Comparison of ENCODE assay signal across 14 cellular contexts in genomic region chr2:162067596-162067995, GRCh38. TPM values are rescaled to one million over a fixed set of nuclear protein-coding genes. Genes with fewer than 3 reads are reported as not detected.
DNase-seq lines count a peak whose midpoint lies in the region; ATAC-seq and TF ChIP-seq lines count a peak whose summit lies in the region.
"Had no signal": no experiment of that assay in that cellular context is flagged by ENCODE, and none has a peak within 500 bp of the region (broad histone marks: within the 10 kb centered on the region; RNA-seq: fewer than 3 reads in every experiment).

No MANE protein-coding gene starts in this region.

- H3K9me3 Mint-ChIP-seq in Calu3 (ENCODE audit: low read depth, unreplicated experiment) (no peaks in the 10 kb centered on the region), nephron (no peaks in the 10 kb centered on the region)

- CTCF ChIA-PET in Calu3 (lab: Charles Lee), result interaction anchor here (0.6 kb wide), 1 partner anchor 206 kb away, joined by 3 read pairs; no protein-coding TSS in a partner anchor
- CTCF ChIA-PET in HEK293T (lab: Yijun Ruan, JAX), result no interaction called here

- no peak for DNase-seq in Calu3
- DNase-seq in T-helper 17 cell, result no peak
- DNase-seq in HEK293T (ENCODE audit: extremely low spot score), result no peak
- DNase-seq in cerebellar cortex (ENCODE audit: low spot score), result no peak
- DNase-seq in DMS79 (lab: John Stamatoyannopoulos, UW), result no peak
- DNase-seq: NCI-H187 treated with DMSO at 0.1 percent for 48 hours, NCI-H2171, NCI-H446 treated with DMSO at 0.1 percent for 48 hours, SJCRH30 had no signal

- H3K4me1 Mint-ChIP-seq in Calu3 (ENCODE audit: low read depth, unreplicated experiment) (peaks cover 70% of the 10 kb centered on the region), T-helper 17 cell (peaks cover 58% of the 10 kb centered on the region), nephron (peaks cover 14% of the 10 kb centered on the region)

- H3K27me3 Mint-ChIP-seq in Calu3 (ENCODE audit: unreplicated experiment) (no peaks in the 10 kb centered on the region), T-helper 17 cell (no peaks in the 10 kb centered on the region), nephron (ENCODE audit: low read depth) (peaks cover 17% of the 10 kb centered on the region)

- TF ChIP-seq CTCF in Calu3 (IDR thresholded peaks at IDR 0.05; ENCODE audit: unreplicated experiment), result no peak
- no peak for TF ChIP-seq CTCF in nephron (IDR thresholded peaks at IDR 0.05; ENCODE audit: unreplicated experiment in 3 of 3)

- POLR2A ChIA-PET in HEK293T (lab: Yijun Ruan, JAX), result no interaction called here

- H3K4me3 Mint-ChIP-seq in Calu3 (ENCODE audit: low read depth, unreplicated experiment) (no peak overlapping the region), T-helper 17 cell (no peak overlapping the region), nephron (peak overlapping the region in 1 of 3 experiments; percentile 24)

- H3K27ac Mint-ChIP-seq in Calu3 (ENCODE audit: unreplicated experiment), result peak overlapping the region; percentile 38
- H3K27ac Mint-ChIP-seq in T-helper 17 cell, result peak overlapping the region; percentile 42
- H3K27ac Mint-ChIP-seq in nephron, result peak overlapping the region; percentile 50 to 89 (median 65)

- BruUV-seq in Calu3 (replicated peaks; lab: Mats Ljungman, UMichigan), result no TSS peak

- H3K36me3 Mint-ChIP-seq in Calu3 (ENCODE audit: insufficient read depth, unreplicated experiment) (peaks cover 4% of the 10 kb centered on the region), T-helper 17 cell (ENCODE audit: low read depth) (peaks cover 5% of the 10 kb centered on the region), nephron (ENCODE audit: low read depth) (peaks cover 13% of the 10 kb centered on the region)

- ATAC-seq in HG03571 (IDR thresholded peaks at IDR 0.05; ENCODE audit: unreplicated experiment) (peak; percentile 30), T-helper 17 cell (no peak)
- ATAC-seq: GM12878 had no signal

- no peaks in the 10 kb centered on the region for H3K9me3 ChIP-seq in T-helper 17 cell (ENCODE audit: control insufficient read depth, low read length, poor library complexity, severe bottlenecking)
- H3K9me3 ChIP-seq: BLaER1, HAP-1, SJCRH30 had no signal

- intact Hi-C loops in Calu3 (cut with micrococcal nuclease; ENCODE audit: unreplicated experiment), result no loop called here

TF ChIP-seq in HEK293T, 16 proteins besides CTCF, POLR2A, EP300 and RAD21:
- TF ChIP-seq L3MBTL2 (conservative IDR thresholded peaks at IDR 0.05) (no peak), CTBP1 (IDR thresholded peaks at IDR 0.05; ENCODE audit: borderline replicate concordance) (no peak), FOXM1 (IDR thresholded peaks at IDR 0.05; ENCODE audit: borderline replicate concordance) (no peak), NFRKB (IDR thresholded peaks at IDR 0.05) (no peak), SUZ12 (IDR thresholded peaks at IDR 0.05) (no peak), ZNF384 (IDR thresholded peaks at IDR 0.05) (no peak), HDGF (IDR thresholded peaks at IDR 0.05; ENCODE audit: borderline replicate concordance) (no peak), ELF4 (IDR thresholded peaks at IDR 0.05) (no peak), ARNT (IDR thresholded peaks at IDR 0.05) (no peak), TARDBP (IDR thresholded peaks at IDR 0.05) (no peak), LEF1 (IDR thresholded peaks at IDR 0.05; ENCODE audit: borderline replicate concordance) (no peak), BHLHE40 (IDR thresholded peaks at IDR 0.05; ENCODE audit: borderline replicate concordance) (no peak), FOXA1 (IDR thresholded peaks at IDR 0.05) (no peak), FOXK2 (IDR thresholded peaks at IDR 0.05) (no peak)
- TF ChIP-seq, protein P1, sequence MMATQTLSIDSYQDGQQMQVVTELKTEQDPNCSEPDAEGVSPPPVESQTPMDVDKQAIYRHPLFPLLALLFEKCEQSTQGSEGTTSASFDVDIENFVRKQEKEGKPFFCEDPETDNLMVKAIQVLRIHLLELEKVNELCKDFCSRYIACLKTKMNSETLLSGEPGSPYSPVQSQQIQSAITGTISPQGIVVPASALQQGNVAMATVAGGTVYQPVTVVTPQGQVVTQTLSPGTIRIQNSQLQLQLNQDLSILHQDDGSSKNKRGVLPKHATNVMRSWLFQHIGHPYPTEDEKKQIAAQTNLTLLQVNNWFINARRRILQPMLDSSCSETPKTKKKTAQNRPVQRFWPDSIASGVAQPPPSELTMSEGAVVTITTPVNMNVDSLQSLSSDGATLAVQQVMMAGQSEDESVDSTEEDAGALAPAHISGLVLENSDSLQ (IDR thresholded peaks at IDR 0.05), result no peak

RNA-seq across cellular contexts. Expression of gene DPP4, which starts 6.4 kb away (rescaled TPM):
- total RNA-seq in Calu3 (2022), result 27.6 TPM in 2 replicates
- 10 to 100 TPM; 53.6 to 57.3 TPM for total RNA-seq in T-helper 17 cell
- total RNA-seq: SJCRH30 had no signal
